14 cellular contexts compared by ENCODE assay signal in the genomic region with DNA sequence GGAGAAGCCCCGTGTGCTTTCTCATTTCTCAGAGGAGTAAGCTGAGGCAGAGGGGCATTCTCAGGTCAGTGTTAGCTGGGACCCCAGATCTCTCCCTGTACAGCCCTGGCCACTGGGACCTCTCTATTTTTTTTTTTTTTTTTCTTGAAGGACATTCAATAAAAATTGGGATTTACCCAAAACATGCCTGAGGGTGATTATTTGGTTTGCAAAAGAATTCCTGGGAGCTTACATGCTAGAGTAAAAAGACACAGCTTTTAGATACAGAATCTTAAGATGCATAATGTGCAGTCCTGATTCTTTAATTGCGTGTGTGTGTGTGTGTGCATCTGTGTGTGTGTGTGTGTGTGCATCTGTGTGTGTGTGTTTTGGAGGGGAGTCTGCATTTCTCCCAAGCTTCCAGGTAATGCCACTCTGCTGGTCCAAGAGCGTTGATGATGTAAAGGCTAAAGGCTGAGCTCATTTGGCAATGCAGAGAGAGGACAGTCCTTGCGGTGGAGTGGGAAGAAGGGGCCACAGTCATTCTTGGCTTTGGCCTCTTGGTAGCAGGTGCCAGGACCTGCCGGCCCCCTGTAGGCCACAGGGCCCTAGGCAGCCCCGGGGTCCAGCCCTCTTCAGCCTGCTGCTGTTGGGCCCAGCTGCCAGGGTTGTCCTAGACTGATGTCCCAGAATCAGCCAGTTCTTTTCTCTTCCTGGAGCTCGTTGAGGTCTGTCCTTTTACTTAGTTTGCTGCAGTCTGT. TPM values are rescaled to one million over a fixed set of nuclear protein-coding genes. Genes with fewer than 3 reads are reported as not detected.
DNase-seq lines count a peak whose midpoint lies in the region; ATAC-seq and TF ChIP-seq lines count a peak whose summit lies in the region.
"Had no signal": no experiment of that assay in that cellular context is flagged by ENCODE, and none has a peak within 500 bp of the region (broad histone marks: within the 10 kb centered on the region; RNA-seq: fewer than 3 reads in every experiment).

No MANE protein-coding gene starts in this region.

- H4K12ac ChIP-seq in trophoblast cell (ENCODE audit: low read depth, low read length), result no peak overlapping the region

- 49% methylated on average over 4 of the region's 7 CpGs for WGBS in mammary epithelial cell (ENCODE audit: low coverage, missing lambda C conversion rate)
- WGBS in tibial nerve, 2 donors, result 52 to 54% methylated on average over 7 of the region's 7 CpGs
- no CpG with 5 or more reads among the region's 7 CpGs for WGBS in trophoblast cell (ENCODE audit: extremely low coverage, insufficient coverage, insufficient read length)

- no peak overlapping the region for H3K4ac ChIP-seq in trophoblast cell (ENCODE audit: low read depth, low read length)

- H3K14ac ChIP-seq in trophoblast cell (ENCODE audit: low read length), result no peak overlapping the region

- no TSS peak for BruUV-seq in mammary epithelial cell (replicated peaks; lab: Mats Ljungman, UMichigan)

- H3K4me1 ChIP-seq in breast epithelium, result peaks cover 27 to 48% of the 10 kb centered on the region in 2 donors
- H3K4me1 ChIP-seq in mammary epithelial cell (ENCODE audit: insufficient read depth, low read length), result peaks cover 36% of the 10 kb centered on the region
- H3K4me1 ChIP-seq in tibial nerve, result peaks cover 4 to 60% (median 51%) of the 10 kb centered on the region in 4 donors
- peaks cover 15 to 24% of the 10 kb centered on the region in 2 experiments for H3K4me1 ChIP-seq in trophoblast cell (ENCODE audit: control insufficient read depth in 1 of 2, insufficient read depth in 2 of 2, low read length in 2 of 2)
- H3K4me1 ChIP-seq in CD8-positive, alpha-beta T cell (ENCODE audit: insufficient read depth, low read length), result peaks cover 15% of the 10 kb centered on the region

- H3K9ac ChIP-seq in mammary epithelial cell (ENCODE audit: insufficient read depth, low read length), result no peak overlapping the region
- no peak overlapping the region for H3K9ac ChIP-seq in trophoblast cell (ENCODE audit: low read length)

- H2BK120ac ChIP-seq in trophoblast cell (ENCODE audit: insufficient read depth, low read length, poor library complexity), result no peak overlapping the region

- CTCF ChIA-PET in mammary epithelial cell (lab: Charles Lee; ENCODE audit: low non-redundant PET), result interaction anchor here (0.5 to 0.8 kb wide), 3 partner anchors 334 to 398 kb away, joined by 3 to 10 read pairs (median 5); no protein-coding TSS in a partner anchor
- CTCF ChIA-PET in CD8-positive, alpha-beta T cell (lab: Charles Lee), result interaction anchor here (0.6 to 1.8 kb wide), 4 partner anchors 24 to 73 kb away, joined by 3 to 6 read pairs (median 4); no protein-coding TSS in a partner anchor

- H4K20me1 ChIP-seq in mammary epithelial cell (ENCODE audit: insufficient read depth, low read length), result no peaks in the 10 kb centered on the region

- no peak for TF ChIP-seq EP300 in tibial nerve (IDR thresholded peaks at IDR 0.05)

- H3K79me2 ChIP-seq in mammary epithelial cell (ENCODE audit: insufficient read depth, low read length) (peaks cover 33% of the 10 kb centered on the region), trophoblast cell (ENCODE audit: control insufficient read depth, insufficient read depth, low read length, poor library complexity) (peaks cover 2% of the 10 kb centered on the region)

- in situ Hi-C loops in mammary epithelial cell (cut with MboI; ENCODE audit: low sequenced_read_pairs in 2 of 2), result loop anchor here (10.0 kb wide), 2 partner anchors 325 to 335 kb away; no protein-coding TSS in a partner anchor

- H3K9me3 ChIP-seq in breast epithelium (no peaks in the 10 kb centered on the region), mammary epithelial cell (replicated peaks; ENCODE audit: insufficient read depth, low read length) (no peaks in the 10 kb centered on the region), tibial nerve (no peaks in the 10 kb centered on the region), trophoblast cell (ENCODE audit: insufficient read depth, low read depth, low read length) (no peaks in the 10 kb centered on the region)
- no peaks in the 10 kb centered on the region for H3K9me3 ChIP-seq in CD8-positive, alpha-beta T cell (ENCODE audit: low read length)
- H3K9me3 ChIP-seq: SJCRH30 had no signal

- TF ChIP-seq POLR2A in breast epithelium (IDR thresholded peaks at IDR 0.05), result no peak
- no peak for TF ChIP-seq POLR2A in tibial nerve (IDR thresholded peaks at IDR 0.05)

- H3K27me3 Mint-ChIP-seq in dendritic cell treated with granulocyte-macrophage colony-stimulating factor and Interleukin-4, amounts not matched to agents 40 ng/mL and 50 ng/mL, for 4 days, result no peaks in the 10 kb centered on the region
- no peaks in the 10 kb centered on the region for H3K27me3 Mint-ChIP-seq in neural crest cell (ENCODE audit: low read depth)
- H3K27me3 Mint-ChIP-seq in CD8-positive, alpha-beta T cell (ENCODE audit: low read depth), result no peaks in the 10 kb centered on the region
- H3K27me3 Mint-ChIP-seq: memory B cell had no signal

- H3K18ac ChIP-seq in trophoblast cell (ENCODE audit: low read length), result no peak overlapping the region

- H3K27me3 ChIP-seq in breast epithelium (no peaks in the 10 kb centered on the region), mammary epithelial cell (ENCODE audit: insufficient read depth, low read length) (no peaks in the 10 kb centered on the region), tibial nerve (no peaks in the 10 kb centered on the region), trophoblast cell (ENCODE audit: insufficient read depth, low read length) (no peaks in the 10 kb centered on the region)
- H3K27me3 ChIP-seq in CD8-positive, alpha-beta T cell (ENCODE audit: insufficient read depth, low read length), result no peaks in the 10 kb centered on the region
- H3K27me3 ChIP-seq: SJCRH30 had no signal

- H3K36me3 Mint-ChIP-seq in dendritic cell treated with granulocyte-macrophage colony-stimulating factor and Interleukin-4, amounts not matched to agents 40 ng/mL and 50 ng/mL, for 4 days (ENCODE audit: low read depth), result peaks cover 100% of the 10 kb centered on the region
- no peaks in the 10 kb centered on the region for H3K36me3 Mint-ChIP-seq in neural crest cell (ENCODE audit: low read depth)
- peaks cover 52% of the 10 kb centered on the region for H3K36me3 Mint-ChIP-seq in CD8-positive, alpha-beta T cell

- peak overlapping the region; percentile 33 for H3K27ac Mint-ChIP-seq in dendritic cell treated with granulocyte-macrophage colony-stimulating factor and Interleukin-4, amounts not matched to agents 40 ng/mL and 50 ng/mL, for 4 days
- H3K27ac Mint-ChIP-seq in neural crest cell (ENCODE audit: unreplicated experiment), result peak overlapping the region; percentile 75
- H3K27ac Mint-ChIP-seq in CD8-positive, alpha-beta T cell, result no peak overlapping the region

- H3K23ac ChIP-seq in trophoblast cell (ENCODE audit: low read length), result no peak overlapping the region

- no peak overlapping the region for H4K91ac ChIP-seq in trophoblast cell (ENCODE audit: low read depth, low read length)

- no peak overlapping the region for H2AK5ac ChIP-seq in trophoblast cell (ENCODE audit: low read length)

- no peaks in the 10 kb centered on the region for H3K9me3 Mint-ChIP-seq in dendritic cell treated with granulocyte-macrophage colony-stimulating factor and Interleukin-4, amounts not matched to agents 40 ng/mL and 50 ng/mL, for 4 days
- H3K9me3 Mint-ChIP-seq in neural crest cell, result no peaks in the 10 kb centered on the region
- no peaks in the 10 kb centered on the region for H3K9me3 Mint-ChIP-seq in CD8-positive, alpha-beta T cell
- H3K9me3 Mint-ChIP-seq: memory B cell had no signal

- peaks cover 63% of the 10 kb centered on the region for H3K4me1 Mint-ChIP-seq in dendritic cell treated with granulocyte-macrophage colony-stimulating factor and Interleukin-4, amounts not matched to agents 40 ng/mL and 50 ng/mL, for 4 days (ENCODE audit: low read depth)
- peaks cover 39% of the 10 kb centered on the region for H3K4me1 Mint-ChIP-seq in neural crest cell
- H3K4me1 Mint-ChIP-seq in CD8-positive, alpha-beta T cell (ENCODE audit: low read depth), result peaks cover 16% of the 10 kb centered on the region

- DNase-seq in breast epithelium (ENCODE audit: low spot score in 2 of 2) (no peak), mammary epithelial cell (no peak), neural crest cell (ENCODE audit: low read depth, low spot score) (no peak), tibial nerve (ENCODE audit: low spot score in 2 of 2) (no peak), trophoblast cell (no peak), Ammon's horn (ENCODE audit: low spot score) (no peak)
- DNase-seq in CD8-positive, alpha-beta T cell, result no peak
- DNase-seq: activated CD8-positive, alpha-beta memory T cell treated with anti-CD3 and anti-CD28 coated beads, Interleukin-2, amount 50 U/mL, for 48 hours; DMS53; NCI-H146; NCI-H774 had no signal

- H3K36me3 ChIP-seq in breast epithelium, result no peaks in the 10 kb centered on the region
- no peaks in the 10 kb centered on the region for H3K36me3 ChIP-seq in mammary epithelial cell (ENCODE audit: insufficient read depth, low read length)
- H3K36me3 ChIP-seq in tibial nerve, result peaks cover 0 to 30% (median 3%) of the 10 kb centered on the region in 3 donors
- H3K36me3 ChIP-seq in trophoblast cell (ENCODE audit: control insufficient read depth in 1 of 2, insufficient read depth in 2 of 2, low read length in 2 of 2), result peaks cover 36 to 49% of the 10 kb centered on the region in 2 experiments
- H3K36me3 ChIP-seq in CD8-positive, alpha-beta T cell (ENCODE audit: insufficient read depth, low read length), result peaks cover 12% of the 10 kb centered on the region
- H3K36me3 ChIP-seq: SJCRH30 had no signal

- dilution Hi-C loops in mammary epithelial cell (cut with HindIII; ENCODE audit: low sequenced_read_pairs), result no loop called here

- H3K27ac ChIP-seq in breast epithelium, result peak overlapping the region; percentile 89 to 93
- no peak overlapping the region for H3K27ac ChIP-seq in mammary epithelial cell (ENCODE audit: insufficient read depth, low read depth, low read length)
- H3K27ac ChIP-seq in tibial nerve, result peak overlapping the region; percentile 39 to 87 (median 78)
- no peak overlapping the region for H3K27ac ChIP-seq in trophoblast cell (ENCODE audit: low read depth, low read length)
- H3K27ac ChIP-seq in CD8-positive, alpha-beta T cell (ENCODE audit: low read depth, low read length), result no peak overlapping the region

- ATAC-seq in CD8-positive, alpha-beta T cell, result no peak

- intact Hi-C loops in breast epithelium (cut with DNase I; ENCODE audit: low total_unique reads) (loop anchor here (10.0 kb wide), 2 partner anchors 165 to 335 kb away; a partner anchor contains a TSS), mammary epithelial cell (cut with micrococcal nuclease) (no loop called here)
- intact Hi-C loops in dendritic cell treated with granulocyte-macrophage colony-stimulating factor and Interleukin-4, amounts not matched to agents 40 ng/mL and 50 ng/mL, for 4 days (cut with micrococcal nuclease), result no loop called here
- intact Hi-C loops in CD8-positive, alpha-beta T cell (cut with DNase I, micrococcal nuclease), result no loop called here

- H2BK5ac ChIP-seq in trophoblast cell (ENCODE audit: low read depth, low read length, poor library complexity), result no peak overlapping the region

- peak in 1 of 3 donors; percentile 15 for TF ChIP-seq CTCF in breast epithelium (IDR thresholded peaks at IDR 0.05)
- TF ChIP-seq CTCF in mammary epithelial cell (conservative IDR thresholded peaks at IDR 0.05 in 1 of 2, IDR thresholded peaks at IDR 0.05 in 1 of 2; ENCODE audit: extremely low read depth in 1 of 2, insufficient read depth in 1 of 2, low read depth in 1 of 2, low read length in 2 of 2), result no peak
- TF ChIP-seq CTCF in neural crest cell (conservative IDR thresholded peaks at IDR 0.05), result no peak
- no peak for TF ChIP-seq CTCF in tibial nerve (IDR thresholded peaks at IDR 0.05)
- no peak for TF ChIP-seq CTCF in CD8-positive, alpha-beta T cell (IDR thresholded peaks at IDR 0.05)

- no peak overlapping the region for H3K4me3 Mint-ChIP-seq in dendritic cell treated with granulocyte-macrophage colony-stimulating factor and Interleukin-4, amounts not matched to agents 40 ng/mL and 50 ng/mL, for 4 days
- H3K4me3 Mint-ChIP-seq in neural crest cell, result peak overlapping the region; percentile 48
- H3K4me3 Mint-ChIP-seq in CD8-positive, alpha-beta T cell, result no peak overlapping the region
- H3K4me3 Mint-ChIP-seq: memory B cell had no signal

- H3K79me1 ChIP-seq in trophoblast cell (ENCODE audit: low read length), result peaks cover 2% of the 10 kb centered on the region

- POLR2A ChIA-PET in CD8-positive, alpha-beta T cell (lab: Charles Lee), result interaction anchor here (0.7 to 1.2 kb wide), 2 partner anchors 10 to 1443 kb away, joined by 3 read pairs; no protein-coding TSS in a partner anchor

- H2AFZ ChIP-seq in mammary epithelial cell (ENCODE audit: low read depth, low read length) (no peak overlapping the region), trophoblast cell (ENCODE audit: insufficient read depth, low read length, poor library complexity) (no peak overlapping the region)

- H3K4me3 ChIP-seq in breast epithelium, result no peak overlapping the region
- H3K4me3 ChIP-seq in mammary epithelial cell (replicated peaks in 1 of 3; ENCODE audit: insufficient read depth in 1 of 3, low read depth in 2 of 3, low read length in 3 of 3), result no peak overlapping the region
- no peak overlapping the region for H3K4me3 ChIP-seq in tibial nerve
- H3K4me3 ChIP-seq in trophoblast cell (ENCODE audit: low read depth, low read length), result no peak overlapping the region
- H3K4me3 ChIP-seq in CD8-positive, alpha-beta T cell (ENCODE audit: low read depth, low read length), result no peak overlapping the region
- H3K4me3 ChIP-seq: SJCRH30 had no signal

- no peak overlapping the region for H2BK12ac ChIP-seq in trophoblast cell (ENCODE audit: low read length)

- no peak overlapping the region for H4K8ac ChIP-seq in trophoblast cell (ENCODE audit: low read depth, low read length)

- no peak overlapping the region for H3K4me2 ChIP-seq in mammary epithelial cell (ENCODE audit: insufficient read depth, low read depth, low read length)
- no peak overlapping the region for H3K4me2 ChIP-seq in trophoblast cell (ENCODE audit: low read length)

RNA-seq across cellular contexts. Expression of a gene that starts 48.6 kb away (rescaled TPM):
- total RNA-seq in breast epithelium, result 10 to 100 TPM; 26.9 to 32.8 (median 31.0) TPM
- total RNA-seq in mammary epithelial cell, result 10 to 100 TPM; 26.3 to 32.5 TPM
- polyA plus RNA-seq in mammary epithelial cell, result 22.8 TPM
- 72.9 TPM for polyA minus RNA-seq in mammary epithelial cell
- 9.6 and 9.8 TPM in 2 replicates for total RNA-seq in neural crest cell
- total RNA-seq in tibial nerve, result 10 to 100 TPM; 37.4 to 59.8 (median 51.7) TPM
- 31.2 and 33.6 TPM in 2 replicates for polyA plus RNA-seq in trophoblast cell (2013)
- total RNA-seq in CD8-positive, alpha-beta T cell, result 10 to 100 TPM; 53.7 to 53.8 TPM

Comparison
In these comparisons a context has a peak if more than half of its experiments do, and no peak if none do; other contexts are left out.
1. H3K27ac ChIP-seq: peak in breast epithelium (2 of 2) and tibial nerve (4 of 4); none in mammary epithelial cell (single experiment), trophoblast cell (single experiment) and CD8-positive, alpha-beta T cell (single experiment).